In genomic region chr7:18900236-18900635, GRCh38 we compare ENCODE assay signal across 20 cellular contexts.
DNase-seq lines count a peak whose midpoint lies in the region; ATAC-seq lines count a peak whose summit lies in the region.
"Had no signal": no experiment of that assay in that cellular context is flagged by ENCODE, and none has a peak within 500 bp of the region (broad histone marks: within the 10 kb centered on the region; RNA-seq: fewer than 3 reads in every experiment).

No MANE protein-coding gene starts in this region.

- no peak overlapping the region for H3K4me3 Mint-ChIP-seq in T-cell
- H3K4me3 Mint-ChIP-seq: CD14-positive monocyte; HFFc6; T-helper 1 cell treated with Interleukin-12 subunit alpha and Interleukin-12 subunit beta and Interleukin-4 antibody, amounts not matched to agents 30 μg/mL and 1 μg/mL, for 36 hours had no signal

- POLR2A ChIA-PET in T-cell (lab: Charles Lee) = no interaction called here

- no peaks in the 10 kb centered on the region for H3K36me3 Mint-ChIP-seq in T-cell
- H3K36me3 Mint-ChIP-seq: CD14-positive monocyte had no signal

- in situ Hi-C loops in KBM-7 (cut with MboI; ENCODE audit: low pct_unique_long_range_greater_than_20kb, low sequenced_read_pairs) = no loop called here

- no peaks in the 10 kb centered on the region for H3K4me1 Mint-ChIP-seq in T-cell
- H3K4me1 Mint-ChIP-seq: CD14-positive monocyte had no signal

- no peaks in the 10 kb centered on the region for H3K27me3 Mint-ChIP-seq in T-cell

- no peak overlapping the region for H3K27ac Mint-ChIP-seq in T-cell
- H3K27ac Mint-ChIP-seq: CD14-positive monocyte; HFFc6; T-helper 1 cell treated with Interleukin-12 subunit alpha and Interleukin-12 subunit beta and Interleukin-4 antibody, amounts not matched to agents 30 μg/mL and 1 μg/mL, for 36 hours had no signal

- CTCF ChIA-PET in T-cell (lab: Charles Lee) = no interaction called here

- DNase-seq in NCI-H1417 (lab: John Stamatoyannopoulos, UW) (peak in 2 of 3 experiments; percentile 22 to 74), NCI-H1417 treated with DMSO at 0.1 percent for 48 hours (lab: John Stamatoyannopoulos, UW) (no peak), NCI-H524 (lab: John Stamatoyannopoulos, UW) (peak; percentile 74 to 86), cerebellar cortex (ENCODE audit: low spot score) (peak; percentile 2), T-cell (no peak), DMS153 (lab: John Stamatoyannopoulos, UW) (no peak), SHP77 treated with DMSO at 0.1 percent for 48 hours (lab: John Stamatoyannopoulos, UW) (no peak), KBM-7 (no peak)
- DNase-seq: 8988T, HFFc6, Karpas-422, NCI-H1048, NCI-H2081, NCI-H345, NCI-H748 treated with DMSO at 0.1 percent for 48 hours, PC-3, RPMI8226, SIG-M5 had no signal

- no peak for ATAC-seq in T-cell (replicated peaks in 1 of 4)
- ATAC-seq: PC-3 had no signal

- peaks cover 0 to 8% (median 7%) of the 10 kb centered on the region in 3 donors for H3K9me3 Mint-ChIP-seq in T-cell
- H3K9me3 Mint-ChIP-seq: HFFc6 had no signal

Comparison
In these comparisons a context has a peak if more than half of its experiments do, and no peak if none do; other contexts are left out.
1. DNase-seq: peak in NCI-H1417 (2 of 3), NCI-H524 (2 of 2) and cerebellar cortex (single experiment); none in NCI-H1417 treated with DMSO at 0.1 percent for 48 hours (single experiment), T-cell (0 of 34), DMS153 (single experiment), SHP77 treated with DMSO at 0.1 percent for 48 hours (single experiment) and KBM-7 (single experiment).